In genomic region chr4:95068401-95068800, GRCh38 we compare ENCODE assay signal across 20 cellular contexts.
"Had no signal": no experiment of that assay in that cellular context is flagged by ENCODE, and none has a peak within 500 bp of the region (broad histone marks: within the 10 kb centered on the region; RNA-seq: fewer than 3 reads in every experiment).

No MANE protein-coding gene starts in this region.

- H3K4me3 Mint-ChIP-seq: activated CD8-positive, alpha-beta T cell treated with anti-CD3 and anti-CD28 coated beads for 36 hours; activated naive CD4-positive, alpha-beta T cell treated with anti-CD3 and anti-CD28 coated beads, Interleukin-2, amount 50 U/mL, for 24 hours; brain; T-helper 1 cell treated with Interleukin-12 subunit alpha and Interleukin-12 subunit beta and Interleukin-4 antibody, amounts not matched to agents 30 μg/mL and 1 μg/mL, for 36 hours had no signal

- H3K36me3 ChIP-seq: cardiac muscle cell, SJSA1 had no signal

- H3K27ac Mint-ChIP-seq: activated CD8-positive, alpha-beta T cell treated with anti-CD3 and anti-CD28 coated beads for 36 hours; brain; T-helper 1 cell treated with Interleukin-12 subunit alpha and Interleukin-12 subunit beta and Interleukin-4 antibody, amounts not matched to agents 30 μg/mL and 1 μg/mL, for 36 hours had no signal

- DNase-seq: activated CD4-positive, alpha-beta T cell treated with anti-CD3 and anti-CD28 coated beads for 4 hours; activated CD8-positive, alpha-beta memory T cell treated with anti-CD3 and anti-CD28 coated beads, Interleukin-2, amount 50 U/mL, for 4 hours; activated CD8-positive, alpha-beta T cell treated with anti-CD3 and anti-CD28 coated beads for 36 hours; activated T-cell treated with anti-CD3 and anti-CD28 coated beads, Interleukin-2, amount 50 U/mL, for 1 hour; amniotic stem cell; KG1; MV-4-11; NCI-H1105; NCI-H1436 treated with DMSO at 0.1 percent for 48 hours; NCI-H187; NCI-H2081; NCI-H446; NCI-H524; PC-3; SHP77 had no signal

- H3K4me3 ChIP-seq: cardiac muscle cell, SJSA1 had no signal

- H3K9me3 ChIP-seq: SJSA1 had no signal

- H3K9me3 Mint-ChIP-seq: activated CD8-positive, alpha-beta T cell treated with anti-CD3 and anti-CD28 coated beads for 36 hours; activated naive CD4-positive, alpha-beta T cell treated with anti-CD3 and anti-CD28 coated beads, Interleukin-2, amount 50 U/mL, for 24 hours; T-helper 1 cell treated with Interleukin-12 subunit alpha and Interleukin-12 subunit beta and Interleukin-4 antibody, amounts not matched to agents 30 μg/mL and 1 μg/mL, for 36 hours had no signal

- H3K4me1 ChIP-seq: SJSA1 had no signal

- H3K27ac ChIP-seq: cardiac muscle cell, SJSA1 had no signal

- H3K36me3 Mint-ChIP-seq: activated naive CD4-positive, alpha-beta T cell treated with anti-CD3 and anti-CD28 coated beads, Interleukin-2, amount 50 U/mL, for 24 hours had no signal

- H3K27me3 ChIP-seq: cardiac muscle cell, SJSA1 had no signal

- ATAC-seq: activated CD8-positive, alpha-beta T cell treated with anti-CD3 and anti-CD28 coated beads for 36 hours; PC-3 had no signal
